8 cellular contexts compared by ENCODE assay signal in the genomic region with DNA sequence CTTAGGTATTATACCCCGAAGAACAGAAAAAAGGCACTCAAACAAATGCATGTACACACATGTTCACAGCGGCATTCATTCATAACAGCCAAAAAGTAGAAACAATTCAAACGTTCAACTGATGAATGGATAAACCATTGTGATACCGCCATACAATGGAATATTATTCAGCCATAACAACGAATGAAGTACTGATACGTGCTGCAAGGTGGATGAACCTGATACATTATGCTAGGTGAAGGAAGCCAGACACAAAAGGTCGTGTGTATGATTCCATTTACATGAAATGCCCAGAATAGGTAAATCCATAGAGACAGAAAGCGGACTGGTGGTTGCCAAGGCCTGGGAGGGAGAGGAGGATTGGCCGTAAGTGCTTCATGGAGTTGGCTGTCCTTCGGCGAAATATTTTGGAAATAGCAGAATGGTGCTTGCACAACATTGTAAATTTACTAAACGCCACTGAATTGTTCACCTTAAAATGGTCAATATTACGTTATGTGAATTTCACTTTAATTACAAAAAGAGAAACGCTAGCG.
DNase-seq lines count a peak whose midpoint lies in the region; ATAC-seq lines count a peak whose summit lies in the region.

No MANE protein-coding gene starts in this region.

- no peaks in the 10 kb centered on the region for H3K9me3 Mint-ChIP-seq in activated CD8-positive, alpha-beta memory T cell treated with anti-CD3 and anti-CD28 coated beads, Interleukin-2, amount 10 ng/mL, durations not matched to agents 7 days and 5 days (ENCODE audit: low read depth)

- H3K36me3 ChIP-seq in mesendoderm (ENCODE audit: control insufficient read depth, insufficient read depth, low read length) = peaks cover 2% of the 10 kb centered on the region
- no peaks in the 10 kb centered on the region for H3K36me3 ChIP-seq in aorta (ENCODE audit: control insufficient read depth in 1 of 2, insufficient read depth in 2 of 2, low read length in 1 of 2)

- peaks cover 14% of the 10 kb centered on the region for H3K79me2 ChIP-seq in mesendoderm (ENCODE audit: control insufficient read depth, insufficient read depth, low read length)

- peaks cover 7% of the 10 kb centered on the region for H3K79me1 ChIP-seq in mesendoderm (ENCODE audit: low read length)

- H2BK15ac ChIP-seq in mesendoderm (replicated peaks; ENCODE audit: low read depth) = no peak overlapping the region

- H3K27me3 Mint-ChIP-seq in activated CD8-positive, alpha-beta memory T cell treated with anti-CD3 and anti-CD28 coated beads, Interleukin-2, amount 10 ng/mL, durations not matched to agents 7 days and 5 days = no peaks in the 10 kb centered on the region

- H3K4me3 Mint-ChIP-seq in activated CD8-positive, alpha-beta memory T cell treated with anti-CD3 and anti-CD28 coated beads, Interleukin-2, amount 10 ng/mL, durations not matched to agents 7 days and 5 days = peak overlapping the region; percentile 87

- DNase-seq in activated CD8-positive, alpha-beta memory T cell treated with anti-CD3 and anti-CD28 coated beads, Interleukin-2, amount 10 ng/mL, durations not matched to agents 7 days and 5 days = no peak
- no peak for DNase-seq in activated CD8-positive, alpha-beta memory T cell treated with anti-CD3 and anti-CD28 coated beads for 24 hours
- DNase-seq in NCI-H526 treated with DMSO at 0.1 percent for 48 hours (lab: John Stamatoyannopoulos, UW) (peak; percentile 51), mesendoderm (no peak), aorta (no peak), NCI-H1417 treated with DMSO at 0.1 percent for 48 hours (lab: John Stamatoyannopoulos, UW) (no peak)

- peak; percentile 8 for ATAC-seq in activated CD8-positive, alpha-beta memory T cell treated with anti-CD3 and anti-CD28 coated beads, Interleukin-2, amount 10 ng/mL, durations not matched to agents 7 days and 5 days
- ATAC-seq in HG02759 (IDR thresholded peaks at IDR 0.05; ENCODE audit: unreplicated experiment) (peak; percentile 1), aorta (ENCODE audit: low FRiP score) (peak; percentile 40)

- H3K9me3 ChIP-seq in aorta (ENCODE audit: control insufficient read depth, low read length) = no peaks in the 10 kb centered on the region

- peak overlapping the region; percentile 99 for H3K56ac ChIP-seq in mesendoderm (ENCODE audit: low read length)

- H4K5ac ChIP-seq in mesendoderm (ENCODE audit: low read length) = peak overlapping the region; percentile 13

- no peak overlapping the region for H2AK5ac ChIP-seq in mesendoderm (ENCODE audit: low read length)

- WGBS in mesendoderm (ENCODE audit: extremely low coverage, insufficient coverage, low lambda C conversion rate) = no CpG with 5 or more reads among the region's 15 CpGs
- WGBS in aorta, 2 donors = 31 to 32% methylated on average over 15 of the region's 15 CpGs

- H3K23ac ChIP-seq in mesendoderm (ENCODE audit: low read length) = no peak overlapping the region

- H3K9ac ChIP-seq in mesendoderm (ENCODE audit: low read length) = peak overlapping the region; percentile 88

- H3K4ac ChIP-seq in mesendoderm (ENCODE audit: low read depth, low read length) = no peak overlapping the region

- H3K27ac Mint-ChIP-seq in activated CD8-positive, alpha-beta memory T cell treated with anti-CD3 and anti-CD28 coated beads, Interleukin-2, amount 10 ng/mL, durations not matched to agents 7 days and 5 days = peak overlapping the region; percentile 96

- H3K27me3 ChIP-seq in mesendoderm (ENCODE audit: insufficient read depth, low read length, poor library complexity) (no peaks in the 10 kb centered on the region), aorta (ENCODE audit: control insufficient read depth in 1 of 2, insufficient read depth in 2 of 2, low read length in 1 of 2) (no peaks in the 10 kb centered on the region)

- CTCF ChIA-PET in activated CD8-positive, alpha-beta memory T cell treated with anti-CD3 and anti-CD28 coated beads, Interleukin-2, amount 10 ng/mL, durations not matched to agents 7 days and 5 days (lab: Charles Lee) = interaction anchor here (0.9 to 1.3 kb wide), 3 partner anchors 21 to 945 kb away, joined by 3 to 6 read pairs (median 3); no protein-coding TSS in a partner anchor

- no peak overlapping the region for H2BK5ac ChIP-seq in mesendoderm (ENCODE audit: low read length)

- intact Hi-C loops in aorta (cut with DNase I) = loop anchor here in 1 of 2 donors (5.0 kb wide), 1 partner anchor 96 kb away; a partner anchor contains a TSS

- H3K27ac ChIP-seq in cingulate gyrus (ENCODE audit: low read depth, low read length) = peak overlapping the region; percentile 80
- peak overlapping the region; percentile 90 for H3K27ac ChIP-seq in mesendoderm (ENCODE audit: low read depth, low read length)
- H3K27ac ChIP-seq in aorta (ENCODE audit: low read depth in 1 of 2, low read length in 2 of 2) = peak overlapping the region in 1 of 2 donors; percentile 96

- H2BK120ac ChIP-seq in mesendoderm (ENCODE audit: low read depth, low read length) = no peak overlapping the region

- H3K4me1 ChIP-seq in mesendoderm (ENCODE audit: control insufficient read depth, low read depth, low read length) (peaks cover 2% of the 10 kb centered on the region), aorta (ENCODE audit: control insufficient read depth in 1 of 2, insufficient read depth in 2 of 2, low read length in 2 of 2) (peaks cover 0 to 6% of the 10 kb centered on the region in 2 donors)

- peaks cover 22% of the 10 kb centered on the region for H3K36me3 Mint-ChIP-seq in activated CD8-positive, alpha-beta memory T cell treated with anti-CD3 and anti-CD28 coated beads, Interleukin-2, amount 10 ng/mL, durations not matched to agents 7 days and 5 days

- H3K18ac ChIP-seq in mesendoderm (ENCODE audit: low read length) = peak overlapping the region; percentile 54

- peak overlapping the region; percentile 87 for H3K4me3 ChIP-seq in mesendoderm (ENCODE audit: low read length)
- peak overlapping the region; percentile 81 to 87 for H3K4me3 ChIP-seq in aorta (ENCODE audit: low read length in 2 of 2)

- H3K4me2 ChIP-seq in mesendoderm (ENCODE audit: low read length) = peak overlapping the region; percentile 77

- no peak overlapping the region for H4K8ac ChIP-seq in mesendoderm (ENCODE audit: low read depth, low read length)

- H3K4me1 Mint-ChIP-seq in activated CD8-positive, alpha-beta memory T cell treated with anti-CD3 and anti-CD28 coated beads, Interleukin-2, amount 10 ng/mL, durations not matched to agents 7 days and 5 days = peaks cover 44% of the 10 kb centered on the region
